15 cellular contexts compared by ENCODE assay signal in genomic region chr14:50389668-50390441, GRCh38.
"Had no signal": no experiment of that assay in that cellular context is flagged by ENCODE, and none has a peak within 500 bp of the region (broad histone marks: within the 10 kb centered on the region; RNA-seq: fewer than 3 reads in every experiment).

No MANE protein-coding gene starts in this region.

- H3K36me3 ChIP-seq: cardiac muscle cell, esophagus squamous epithelium, ovary, tibial artery had no signal

- H3K4me3 ChIP-seq: cardiac muscle cell, esophagus squamous epithelium, ovary, smooth muscle cell, tibial artery had no signal

- DNase-seq: activated CD4-positive, alpha-beta T cell treated with anti-CD3 and anti-CD28 coated beads for 4 hours; activated CD8-positive, alpha-beta T cell treated with anti-CD3 and anti-CD28 coated beads for 36 hours; activated naive CD4-positive, alpha-beta T cell; esophagus squamous epithelium; foreskin keratinocyte; head of caudate nucleus; ovary; T-helper 1 cell; tibial artery had no signal

- FAIRE-seq: astrocyte, colon, islet of Langerhans had no signal

- ATAC-seq: activated CD8-positive, alpha-beta T cell treated with anti-CD3 and anti-CD28 coated beads for 36 hours; foreskin keratinocyte; stimulated activated effector memory CD8-positive, alpha-beta T cell treated with anti-CD3 and anti-CD28 coated beads, Interleukin-12 subunit alpha, Interleukin-12 subunit beta, amount 100 ng/mL, for 72 hours had no signal

- H3K9me3 ChIP-seq: esophagus squamous epithelium, ovary, tibial artery had no signal

- H3K27me3 ChIP-seq: esophagus squamous epithelium, foreskin keratinocyte, ovary, tibial artery had no signal

- H3K4me1 ChIP-seq: foreskin keratinocyte, tibial artery had no signal
